Comparison of ENCODE assay signal across 9 cellular contexts in the genomic region with DNA sequence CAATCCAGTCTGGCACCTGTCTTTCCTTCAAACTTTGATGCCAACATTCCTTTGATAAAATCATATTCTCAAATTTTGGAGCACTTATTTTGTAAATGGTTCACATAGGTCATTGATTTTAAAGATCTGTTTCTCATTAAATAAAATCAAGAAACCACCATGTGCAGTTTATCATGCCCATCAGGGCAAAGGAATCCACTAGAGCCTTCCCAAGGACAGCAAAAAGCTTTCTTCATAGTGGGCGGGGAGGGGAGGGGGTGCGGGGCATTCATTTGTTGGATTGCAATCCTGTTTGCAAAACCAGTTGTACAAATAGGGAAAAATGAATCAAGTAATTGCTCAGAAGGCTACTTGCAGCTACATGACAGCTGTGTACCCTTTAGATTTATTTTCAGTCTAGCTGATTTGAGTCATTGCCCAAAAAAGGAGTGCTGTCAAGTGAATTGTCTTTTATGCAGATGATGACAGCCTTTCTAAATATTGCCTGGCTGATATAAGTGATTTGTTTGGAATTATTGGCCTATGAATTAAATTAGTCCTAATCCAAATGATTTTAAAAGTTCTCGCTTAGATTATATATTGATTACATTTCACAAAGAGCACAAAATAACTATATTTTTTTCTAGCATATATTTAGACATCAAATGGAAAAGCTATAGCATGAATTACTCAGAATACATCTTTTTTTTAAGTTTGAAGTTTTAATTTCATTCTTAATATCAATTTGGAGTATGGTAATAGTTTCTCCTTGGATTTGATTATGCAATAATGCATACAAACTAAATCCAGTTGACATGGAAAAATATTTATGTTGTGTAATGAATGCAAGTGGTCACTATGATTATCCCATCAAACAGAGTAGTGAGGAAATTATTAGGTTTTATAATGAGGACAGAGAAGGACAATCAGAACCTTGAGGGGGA. TPM values are rescaled to one million over a fixed set of nuclear protein-coding genes. Genes with fewer than 3 reads are reported as not detected.
DNase-seq lines count a peak whose midpoint lies in the region; ATAC-seq and TF ChIP-seq lines count a peak whose summit lies in the region.
"Had no signal": no experiment of that assay in that cellular context is flagged by ENCODE, and none has a peak within 500 bp of the region (broad histone marks: within the 10 kb centered on the region; RNA-seq: fewer than 3 reads in every experiment).

No MANE protein-coding gene starts in this region.

- no peak overlapping the region for H2AK5ac ChIP-seq in neuronal stem cell (ENCODE audit: low read depth, low read length)

- H3K79me1 ChIP-seq in neuronal stem cell (ENCODE audit: low read depth, low read length), result no peaks in the 10 kb centered on the region

- DNase-seq in SIG-M5 treated with dmso at 0.1 percent for 504 hours (lab: John Stamatoyannopoulos, UW; ENCODE audit: unreplicated experiment) (peak; percentile 25), SIG-M5 (lab: John Stamatoyannopoulos, UW) (no peak), NCI-H2196 treated with DMSO at 0.1 percent for 48 hours (lab: John Stamatoyannopoulos, UW; ENCODE audit: unreplicated experiment) (peak; percentile 17), gastrocnemius medialis (peak; percentile 15 to 64), neuronal stem cell (ENCODE audit: low spot score) (no peak), posterior vena cava (ENCODE audit: low spot score) (no peak), NCI-H2227 treated with DMSO at 0.1 percent for 48 hours (lab: John Stamatoyannopoulos, UW) (no peak)
- DNase-seq: left colon had no signal

- no peak overlapping the region for H2AFZ ChIP-seq in neuronal stem cell (ENCODE audit: low read length)

- in situ Hi-C loops in gastrocnemius medialis (cut with MboI; ENCODE audit: low sequenced_read_pairs in 4 of 4), result no loop called here

- H3K27me3 ChIP-seq in gastrocnemius medialis (no peaks in the 10 kb centered on the region), neuronal stem cell (ENCODE audit: control insufficient read depth in 3 of 3, insufficient read depth in 3 of 3, low read depth in 1 of 3, low read length in 3 of 3) (no peaks in the 10 kb centered on the region)

- peaks cover 58% of the 10 kb centered on the region in 2 donors for H3K4me1 ChIP-seq in gastrocnemius medialis
- peaks cover 0 to 3% of the 10 kb centered on the region in 2 donors for H3K4me1 ChIP-seq in neuronal stem cell (ENCODE audit: control insufficient read depth in 2 of 2, insufficient read depth in 1 of 2, low read depth in 1 of 2, low read length in 2 of 2)

- no peak for TF ChIP-seq CTCF in gastrocnemius medialis (IDR thresholded peaks at IDR 0.05 in 4 of 5, conservative IDR thresholded peaks at IDR 0.05 in 1 of 5)

- H3K14ac ChIP-seq in neuronal stem cell (ENCODE audit: low read length), result no peak overlapping the region

- H3K9ac ChIP-seq in neuronal stem cell (ENCODE audit: low read depth, low read length, poor library complexity), result no peak overlapping the region

- H3K4ac ChIP-seq in neuronal stem cell (ENCODE audit: low read length), result no peak overlapping the region

- H3K27ac ChIP-seq in cingulate gyrus (ENCODE audit: low read depth, low read length) (peak overlapping the region; percentile 73), gastrocnemius medialis (peak overlapping the region; percentile 13 to 77 (median 70)), neuronal stem cell (replicated peaks; ENCODE audit: low read length) (no peak overlapping the region)

- no peak overlapping the region for H3K4me3 ChIP-seq in gastrocnemius medialis
- H3K4me3 ChIP-seq in neuronal stem cell (ENCODE audit: low read length in 2 of 2), result no peak overlapping the region

- no peak overlapping the region for H4K8ac ChIP-seq in neuronal stem cell (ENCODE audit: low read depth, low read length)

- H4K91ac ChIP-seq in neuronal stem cell (ENCODE audit: low read depth, low read length, poor library complexity), result no peak overlapping the region

- H3K36me3 ChIP-seq in gastrocnemius medialis (no peaks in the 10 kb centered on the region), neuronal stem cell (replicated peaks in 1 of 2; ENCODE audit: control insufficient read depth in 2 of 2, insufficient read depth in 2 of 2, low read length in 2 of 2) (no peaks in the 10 kb centered on the region)

- TF ChIP-seq POLR2A in gastrocnemius medialis (IDR thresholded peaks at IDR 0.05), result no peak

- H3K9me3 ChIP-seq in gastrocnemius medialis (no peaks in the 10 kb centered on the region), neuronal stem cell (replicated peaks in 1 of 2; ENCODE audit: control insufficient read depth in 2 of 2, insufficient read depth in 1 of 2, low read depth in 1 of 2, low read length in 2 of 2) (no peaks in the 10 kb centered on the region)

- H3K4me2 ChIP-seq in neuronal stem cell (ENCODE audit: insufficient read depth, low read length, poor library complexity, severe bottlenecking), result no peak overlapping the region

- no peak overlapping the region for H2BK12ac ChIP-seq in neuronal stem cell (ENCODE audit: low read length)

- no CpG with 5 or more reads among the region's 3 CpGs for WGBS in neuronal stem cell (ENCODE audit: extremely low coverage in 2 of 2, insufficient read length in 2 of 2, insufficient replicate concordance in 1 of 2), 2 donors

- no peak overlapping the region for H2BK120ac ChIP-seq in neuronal stem cell (ENCODE audit: low read depth, low read length)

- peak; percentile 69 to 87 for ATAC-seq in gastrocnemius medialis
- ATAC-seq: left colon had no signal

- intact Hi-C loops in gastrocnemius medialis (cut with DNase I; ENCODE audit: low total_unique reads), result loop anchor here (2.0 kb wide), 1 partner anchor 23 kb away; a partner anchor contains a TSS
- intact Hi-C loops in posterior vena cava (cut with DNase I), result no loop called here

- no peak overlapping the region for H3K23ac ChIP-seq in neuronal stem cell (ENCODE audit: low read depth, low read length, poor library complexity)

- no peak overlapping the region for H2BK5ac ChIP-seq in neuronal stem cell (ENCODE audit: low read length)

- no peak overlapping the region for H2BK15ac ChIP-seq in neuronal stem cell (ENCODE audit: low read length)

- H3K18ac ChIP-seq in neuronal stem cell (ENCODE audit: low read length), result no peak overlapping the region

RNA-seq across cellular contexts. Expression of a gene that starts 23.2 kb away (rescaled TPM):
- 10 to 100 TPM in 2 of 4 donors, 1 to 10 TPM in 2; 3.5 to 15.7 (median 8.5) TPM for total RNA-seq in gastrocnemius medialis
- 14.1 TPM for polyA plus RNA-seq in neuronal stem cell (2013, experiment 1 of 2)
- 15.2 TPM for polyA plus RNA-seq in neuronal stem cell (2013, experiment 2 of 2)
- 1 to 10 TPM; 6.0 to 9.9 TPM for total RNA-seq in posterior vena cava

Comparison
In these comparisons a context has a peak if more than half of its experiments do, and no peak if none do; other contexts are left out.
1. DNase-seq: peak in SIG-M5 treated with dmso at 0.1 percent for 504 hours (single experiment), NCI-H2196 treated with DMSO at 0.1 percent for 48 hours (single experiment) and gastrocnemius medialis (2 of 2); none in SIG-M5 (single experiment), neuronal stem cell (single experiment), posterior vena cava (single experiment) and NCI-H2227 treated with DMSO at 0.1 percent for 48 hours (single experiment).